In genomic region chr18:48745293-48745692, GRCh38 we compare ENCODE assay signal across 19 cellular contexts.
DNase-seq lines count a peak whose midpoint lies in the region; ATAC-seq, FAIRE-seq and TF ChIP-seq lines count a peak whose summit lies in the region.
"Had no signal": no experiment of that assay in that cellular context is flagged by ENCODE, and none has a peak within 500 bp of the region (broad histone marks: within the 10 kb centered on the region; RNA-seq: fewer than 3 reads in every experiment).

No MANE protein-coding gene starts in this region.

- H2AFZ ChIP-seq in IMR-90 (replicated peaks; ENCODE audit: low read length, poor library complexity): no peak overlapping the region
- no peak overlapping the region for H2AFZ ChIP-seq in keratinocyte (ENCODE audit: control insufficient read depth, low read length)

- no peak overlapping the region for H3K56ac ChIP-seq in IMR-90 (ENCODE audit: extremely low read depth, insufficient read depth, low read length)

- DNase-seq in IMR-90 (no peak), breast epithelium (ENCODE audit: low spot score in 2 of 2) (peak in 1 of 2 donors; percentile 32), keratinocyte (ENCODE audit: low read depth, low spot score) (no peak), vagina (ENCODE audit: extremely low spot score in 2 of 2) (no peak), cortex of kidney (lab: John Stamatoyannopoulos, UW) (no peak)
- DNase-seq: COR-L47, DMS53, H9, NCI-H1417 treated with DMSO at 0.1 percent for 48 hours, NCI-H2029, NCI-H2171, NCI-H446, NCI-H69, SIG-M5 had no signal

- H3K4me2 ChIP-seq in IMR-90 (ENCODE audit: low read depth, low read length): no peak overlapping the region
- peak overlapping the region; percentile 45 for H3K4me2 ChIP-seq in keratinocyte (ENCODE audit: control insufficient read depth, extremely low read depth, insufficient read depth, low read depth, low read length)

- H2AK9ac ChIP-seq in IMR-90 (replicated peaks; ENCODE audit: low read depth, low read length, poor library complexity): no peak overlapping the region

- H3K9me1 ChIP-seq in IMR-90 (ENCODE audit: insufficient read depth, low read length): peaks cover 33% of the 10 kb centered on the region
- no peaks in the 10 kb centered on the region for H3K9me1 ChIP-seq in keratinocyte (ENCODE audit: control insufficient read depth, extremely low read depth, insufficient read depth, low read length)

- H3K23ac ChIP-seq in IMR-90 (ENCODE audit: low read depth, low read length): no peak overlapping the region

- no peak for TF ChIP-seq RAD21 in IMR-90 (IDR thresholded peaks at IDR 0.05; ENCODE audit: low read length)

- no peaks in the 10 kb centered on the region for H3K27me3 ChIP-seq in IMR-90 (ENCODE audit: control insufficient read depth, insufficient read depth, low read length)
- no peaks in the 10 kb centered on the region for H3K27me3 ChIP-seq in breast epithelium
- no peaks in the 10 kb centered on the region for H3K27me3 ChIP-seq in keratinocyte (ENCODE audit: control insufficient read depth, extremely low read depth, insufficient read depth, low read length)
- no peaks in the 10 kb centered on the region for H3K27me3 ChIP-seq in vagina

- H3K79me1 ChIP-seq in IMR-90 (ENCODE audit: low read depth in 1 of 2, low read length in 2 of 2): peaks cover 24 to 82% of the 10 kb centered on the region in 2 experiments; a peak in 3 of 4 replicates

- H3K36me3 ChIP-seq in IMR-90 (ENCODE audit: control insufficient read depth, insufficient read depth, low read length) (peaks cover 5% of the 10 kb centered on the region), breast epithelium (no peaks in the 10 kb centered on the region), keratinocyte (ENCODE audit: control insufficient read depth in 2 of 2, extremely low read depth in 1 of 2, insufficient read depth in 2 of 2, low read length in 2 of 2) (peaks cover 0 to 1% of the 10 kb centered on the region in 2 experiments), vagina (no peaks in the 10 kb centered on the region)

- no peak for FAIRE-seq in keratinocyte (lab: Jason Lieb, UNC)
- FAIRE-seq: GM19239 had no signal

- H2BK5ac ChIP-seq in IMR-90 (ENCODE audit: low read depth, low read length, poor library complexity, severe bottlenecking): no peak overlapping the region

- H3K18ac ChIP-seq in IMR-90 (ENCODE audit: low read depth, low read length): no peak overlapping the region

- no peaks in the 10 kb centered on the region for H3K9me3 ChIP-seq in IMR-90 (ENCODE audit: control insufficient read depth, insufficient read depth, low read length)
- H3K9me3 ChIP-seq in breast epithelium: no peaks in the 10 kb centered on the region
- H3K9me3 ChIP-seq in keratinocyte (ENCODE audit: control insufficient read depth, low read depth, low read length): no peaks in the 10 kb centered on the region
- no peaks in the 10 kb centered on the region for H3K9me3 ChIP-seq in vagina

- BruUV-seq in IMR-90 (replicated peaks; lab: Mats Ljungman, UMichigan): no TSS peak

- no peak overlapping the region for H4K5ac ChIP-seq in IMR-90 (ENCODE audit: low read depth, low read length)

- H2AK5ac ChIP-seq in IMR-90 (ENCODE audit: low read depth, low read length): peak overlapping the region; percentile 78

- ATAC-seq in IMR-90 (ENCODE audit: low read depth) (no peak), HG03469 (IDR thresholded peaks at IDR 0.05; ENCODE audit: unreplicated experiment) (no peak), HG02759 (IDR thresholded peaks at IDR 0.05; ENCODE audit: unreplicated experiment) (no peak)

- CTCF ChIA-PET in IMR-90 (lab: Yijun Ruan, JAX): no interaction called here

- no peak overlapping the region for H2BK20ac ChIP-seq in IMR-90 (ENCODE audit: low read depth, low read length)

- H3K9ac ChIP-seq in IMR-90 (ENCODE audit: low read depth, low read length) (no peak overlapping the region), keratinocyte (ENCODE audit: control insufficient read depth, extremely low read depth, insufficient read depth, low read length) (peak overlapping the region; percentile 24)

- H3K79me2 ChIP-seq in keratinocyte (ENCODE audit: control insufficient read depth, insufficient read depth, low read length): no peaks in the 10 kb centered on the region

- H3K4me1 ChIP-seq in IMR-90 (ENCODE audit: control insufficient read depth, insufficient read depth, low read length): peaks cover 17% of the 10 kb centered on the region
- peaks cover 1 to 9% of the 10 kb centered on the region in 2 donors for H3K4me1 ChIP-seq in breast epithelium
- H3K4me1 ChIP-seq in keratinocyte (ENCODE audit: control insufficient read depth, extremely low read depth, insufficient read depth, low read length): peaks cover 27% of the 10 kb centered on the region
- peaks cover 35% of the 10 kb centered on the region for H3K4me1 ChIP-seq in vagina

- in situ Hi-C loops in IMR-90 (cut with MboI; ENCODE audit: low sequenced_read_pairs): no loop called here

- dilution Hi-C loops in IMR-90 (cut with HindIII; ENCODE audit: low sequenced_read_pairs, unreplicated experiment): no loop called here
- dilution Hi-C loops in keratinocyte (cut with MboI; ENCODE audit: extremely low pct_ligation_motif_present, low sequenced_read_pairs): no loop called here

- H4K20me1 ChIP-seq in IMR-90 (ENCODE audit: insufficient read depth, low read length) (peaks cover 29% of the 10 kb centered on the region), keratinocyte (ENCODE audit: control insufficient read depth, extremely low read depth, insufficient read depth, low read length) (no peaks in the 10 kb centered on the region)

- H3K4me3 ChIP-seq in IMR-90 (ENCODE audit: insufficient read depth, low read depth, low read length) (no peak overlapping the region), breast epithelium (no peak overlapping the region), keratinocyte (ENCODE audit: control insufficient read depth in 2 of 3, extremely low read depth in 1 of 3, insufficient read depth in 2 of 3, low read depth in 1 of 3, low read length in 3 of 3) (no peak overlapping the region), vagina (no peak overlapping the region)

- POLR2A ChIA-PET in IMR-90 (lab: Charles Lee; ENCODE audit: unreplicated experiment): no interaction called here

- intact Hi-C loops in IMR-90 (cut with micrococcal nuclease) (no loop called here), breast epithelium (cut with DNase I; ENCODE audit: low total_unique reads) (no loop called here), vagina (cut with DNase I) (no loop called here)

- no peak for TF ChIP-seq CTCF in IMR-90 (conservative IDR thresholded peaks at IDR 0.05; ENCODE audit: low read depth, low read length)
- no peak for TF ChIP-seq CTCF in breast epithelium (IDR thresholded peaks at IDR 0.05)
- TF ChIP-seq CTCF in keratinocyte (optimal IDR thresholded peaks at IDR 0.05 in 1 of 3, IDR thresholded peaks at IDR 0.05 in 1 of 3, conservative IDR thresholded peaks at IDR 0.05 in 1 of 3; ENCODE audit: extremely low read depth in 1 of 3, insufficient read depth in 2 of 3, low read length in 3 of 3): no peak
- TF ChIP-seq CTCF in vagina (IDR thresholded peaks at IDR 0.05): no peak

- TF ChIP-seq POLR2A in IMR-90 (IDR thresholded peaks at IDR 0.05; ENCODE audit: low read depth, low read length) (no peak), breast epithelium (IDR thresholded peaks at IDR 0.05) (no peak), vagina (IDR thresholded peaks at IDR 0.05) (no peak)

- no peak overlapping the region for H4K91ac ChIP-seq in IMR-90 (ENCODE audit: insufficient read depth, low read depth, low read length)

- 0 out of 2 replicates have a peak overlapping the region, but pooled peaks have one; percentile 51 for H3K4ac ChIP-seq in IMR-90 (ENCODE audit: low read depth, low read length)

- H3K27ac ChIP-seq in IMR-90 (ENCODE audit: insufficient read depth, low read length) (no peak overlapping the region), breast epithelium (peak overlapping the region; percentile 65 to 80), keratinocyte (ENCODE audit: control insufficient read depth, insufficient read depth, low read length) (peak overlapping the region; percentile 58), vagina (peak overlapping the region; percentile 57)
- H3K27ac ChIP-seq: C4-2B, HL-60 had no signal

- H3K14ac ChIP-seq in IMR-90 (replicated peaks; ENCODE audit: low read depth, low read length): no peak overlapping the region

- WGBS in IMR-90 (ENCODE audit: extremely low coverage in 2 of 2, insufficient read length in 1 of 2), 2 experiments: no CpG with 5 or more reads among the region's 3 CpGs

- H2BK15ac ChIP-seq in IMR-90 (ENCODE audit: low read depth, low read length): no peak overlapping the region

- H2BK120ac ChIP-seq in IMR-90 (ENCODE audit: low read depth, low read length): no peak overlapping the region

- H4K8ac ChIP-seq in IMR-90 (ENCODE audit: low read depth in 2 of 2, low read length in 2 of 2): peak overlapping the region in 1 of 2 experiments; percentile 40; a peak in 1 of 4 replicates

TF ChIP-seq in IMR-90, 13 proteins besides CTCF, POLR2A, EP300 and RAD21:
- TF ChIP-seq CHD1 (IDR thresholded peaks at IDR 0.05; ENCODE audit: low read depth, low read length) (no peak), ELK1 (IDR thresholded peaks at IDR 0.05; ENCODE audit: borderline replicate concordance, low read depth, low read length) (no peak), SMC3 (IDR thresholded peaks at IDR 0.05; ENCODE audit: low read depth, low read length) (no peak), MAZ (IDR thresholded peaks at IDR 0.05; ENCODE audit: borderline replicate concordance, low read depth, low read length) (no peak), BHLHE40 (IDR thresholded peaks at IDR 0.05; ENCODE audit: low read depth, low read length) (no peak)
